Comparison of ENCODE assay signal across 8 cellular contexts in genomic region chr11:78079232-78080083, GRCh38. TPM values are rescaled to one million over a fixed set of nuclear protein-coding genes. Genes with fewer than 3 reads are reported as not detected.
DNase-seq lines count a peak whose midpoint lies in the region; ATAC-seq and TF ChIP-seq lines count a peak whose summit lies in the region.

NDUFC2 (minus strand) TSS chr11:78079862; CDS start chr11:78079744, 118 bp downstream.

- H3K36me3 Mint-ChIP-seq in activated CD8-positive, alpha-beta T cell treated with anti-CD3 and anti-CD28 coated beads for 36 hours (ENCODE audit: low read depth), result peaks cover 14% of the 10 kb centered on the region

- peak within 1 kb of the TSS; percentile 86 for H3K4me3 ChIP-seq in BLaER1
- peak within 1 kb of the TSS; percentile 96 for H3K4me3 ChIP-seq in lower lobe of right lung

- POLR2A ChIA-PET in activated CD8-positive, alpha-beta T cell treated with anti-CD3 and anti-CD28 coated beads for 36 hours (lab: Charles Lee), result interaction anchor here (0.9 to 3.3 kb wide), 13 partner anchors 8 to 124 kb away, joined by 3 to 15 read pairs (median 4); partner anchors contain the start of genes ALG8, INTS4 and THRSP

- H3K4me1 ChIP-seq in BLaER1 (peaks cover 59% of the 10 kb centered on the region), lower lobe of right lung (peaks cover 51% of the 10 kb centered on the region)

- H4K20me1 ChIP-seq in BLaER1, result peaks cover 48% of the 10 kb centered on the region

- peak within 1 kb of the TSS; percentile 93 for H3K27ac ChIP-seq in BLaER1
- H3K27ac ChIP-seq in lower lobe of right lung, result peak within 1 kb of the TSS; percentile 88

- peak within 1 kb of the TSS; percentile 95 for H3K9ac ChIP-seq in BLaER1

- no peaks in the 10 kb centered on the region for H3K9me3 Mint-ChIP-seq in activated CD8-positive, alpha-beta T cell treated with anti-CD3 and anti-CD28 coated beads for 36 hours

- H3K27me3 Mint-ChIP-seq in activated CD8-positive, alpha-beta T cell treated with anti-CD3 and anti-CD28 coated beads for 36 hours, result no peaks in the 10 kb centered on the region

- H3K36me3 ChIP-seq in BLaER1, result peaks cover 29% of the 10 kb centered on the region
- no peaks in the 10 kb centered on the region for H3K36me3 ChIP-seq in lower lobe of right lung

- intact Hi-C loops in activated CD8-positive, alpha-beta T cell treated with anti-CD3 and anti-CD28 coated beads for 36 hours (cut with micrococcal nuclease), result loop anchor here (2.0 kb wide), 1 partner anchor 123 kb away; no protein-coding TSS in a partner anchor
- intact Hi-C loops in lower lobe of right lung (cut with DNase I), result no loop called here

- ATAC-seq in HG03469 (IDR thresholded peaks at IDR 0.05; ENCODE audit: unreplicated experiment), result peak; percentile 51
- peak; percentile 78 for ATAC-seq in activated CD8-positive, alpha-beta T cell treated with anti-CD3 and anti-CD28 coated beads for 36 hours
- peak; percentile 96 for ATAC-seq in lower lobe of right lung

- peak within 1 kb of the TSS; percentile 95 for H3K4me2 ChIP-seq in BLaER1

- H3K27me3 ChIP-seq in BLaER1 (no peaks in the 10 kb centered on the region), lower lobe of right lung (ENCODE audit: low read depth) (no peaks in the 10 kb centered on the region)

- H3K4me1 Mint-ChIP-seq in activated CD8-positive, alpha-beta T cell treated with anti-CD3 and anti-CD28 coated beads for 36 hours (ENCODE audit: low read depth), result peaks cover 42% of the 10 kb centered on the region

- no peak for TF ChIP-seq CTCF in activated CD8-positive, alpha-beta T cell treated with anti-CD3 and anti-CD28 coated beads for 36 hours (IDR thresholded peaks at IDR 0.05)
- TF ChIP-seq CTCF in lower lobe of right lung (IDR thresholded peaks at IDR 0.05), result no peak

- CTCF ChIA-PET in activated CD8-positive, alpha-beta T cell treated with anti-CD3 and anti-CD28 coated beads for 36 hours (lab: Charles Lee), result interaction anchor here (1.1 to 1.7 kb wide), 5 partner anchors 12 to 340 kb away, joined by 3 to 7 read pairs (median 3); no protein-coding TSS in a partner anchor

- H3K9me3 ChIP-seq in BLaER1, result no peaks in the 10 kb centered on the region
- H3K9me3 ChIP-seq in lower lobe of right lung, result no peaks in the 10 kb centered on the region

- H3K27ac Mint-ChIP-seq in activated CD8-positive, alpha-beta T cell treated with anti-CD3 and anti-CD28 coated beads for 36 hours, result peak within 1 kb of the TSS; percentile 88

- DNase-seq in GM19240 (ENCODE audit: insufficient read length, low spot score) (peak; percentile 64), NCI-H82 (lab: John Stamatoyannopoulos, UW) (peak; percentile 82), lower lobe of right lung (peak; percentile 89)
- peak; percentile 75 for DNase-seq in activated CD8-positive, alpha-beta T cell treated with anti-CD3 and anti-CD28 coated beads for 36 hours
- DNase-seq in effector CD4-positive, alpha-beta T cell, result peak; percentile 40
- peak; percentile 12 to 55 (median 30) for DNase-seq in stimulated activated CD4-positive, alpha-beta T cell treated with anti-CD3 and anti-CD28 coated beads, TNF-alpha, amount 100 ng/mL, for 1 hour (ENCODE audit: low read depth in 3 of 3, low spot score in 1 of 3)

- H3K4me3 Mint-ChIP-seq in activated CD8-positive, alpha-beta T cell treated with anti-CD3 and anti-CD28 coated beads for 36 hours, result peak within 1 kb of the TSS; percentile 91

RNA-seq across cellular contexts. Expression of gene NDUFC2, which starts in this region (rescaled TPM):
- 100 to 1,000 TPM; 169 to 179 TPM for total RNA-seq in activated CD8-positive, alpha-beta T cell treated with anti-CD3 and anti-CD28 coated beads for 36 hours
- total RNA-seq in lower lobe of right lung, result 130 TPM

Comparison
In these comparisons a context has a peak if more than half of its experiments do, and no peak if none do; other contexts are left out.
1. Peak in every context shown above with its lines: DNase-seq, ATAC-seq, H3K4me3 ChIP-seq and H3K27ac ChIP-seq.
2. DNase-seq: peak in every context shown above with its lines; median percentile 89 in lower lobe of right lung; 82 in NCI-H82; 75 in activated CD8-positive, alpha-beta T cell treated with anti-CD3 and anti-CD28 coated beads for 36 hours; 64 in GM19240; 40 in effector CD4-positive, alpha-beta T cell; 30 in stimulated activated CD4-positive, alpha-beta T cell treated with anti-CD3 and anti-CD28 coated beads, TNF-alpha, amount 100 ng/mL, for 1 hour.